ENCODE assay signal across 18 cellular contexts in genomic region chr6:75115501-75115900, GRCh38.
DNase-seq lines count a peak whose midpoint lies in the region; ATAC-seq and TF ChIP-seq lines count a peak whose summit lies in the region.
"Had no signal": no experiment of that assay in that cellular context is flagged by ENCODE, and none has a peak within 500 bp of the region (broad histone marks: within the 10 kb centered on the region; RNA-seq: fewer than 3 reads in every experiment).

No MANE protein-coding gene starts in this region.

- 63 to 73% methylated on average over 3 of the region's 3 CpGs for WGBS in esophagus squamous epithelium, 2 donors
- 57 to 72% methylated on average over 3 of the region's 3 CpGs for WGBS in thyroid gland, 2 donors

- H3K4me1 ChIP-seq in NT2/D1 (ENCODE audit: insufficient read depth, insufficient read length) = no peaks in the 10 kb centered on the region
- H3K4me1 ChIP-seq in esophagus squamous epithelium = no peaks in the 10 kb centered on the region
- peaks cover 0 to 7% of the 10 kb centered on the region in 2 donors for H3K4me1 ChIP-seq in muscle layer of duodenum (ENCODE audit: control insufficient read depth in 1 of 2, insufficient read depth in 2 of 2, low read length in 2 of 2)
- peaks cover 13 to 53% of the 10 kb centered on the region in 2 donors for H3K4me1 ChIP-seq in thoracic aorta (ENCODE audit: control insufficient read depth in 1 of 2, low read depth in 2 of 2)
- peaks cover 0 to 9% of the 10 kb centered on the region in 2 donors for H3K4me1 ChIP-seq in thyroid gland
- H3K4me1 ChIP-seq: lower lobe of right lung had no signal

- H3K36me3 ChIP-seq in NT2/D1 (ENCODE audit: insufficient read depth, insufficient read length, low read length) (peaks cover 18% of the 10 kb centered on the region), esophagus squamous epithelium (peaks cover 0 to 8% (median 0%) of the 10 kb centered on the region in 3 donors), muscle layer of duodenum (ENCODE audit: control insufficient read depth in 1 of 2, insufficient read depth in 2 of 2, low read length in 2 of 2) (peaks cover 12 to 18% of the 10 kb centered on the region in 2 donors), thoracic aorta (no peaks in the 10 kb centered on the region), thyroid gland (no peaks in the 10 kb centered on the region)
- H3K36me3 ChIP-seq: lower lobe of right lung had no signal

- H3K27ac ChIP-seq in esophagus squamous epithelium (peak overlapping the region in 3 of 4 donors; percentile 15 to 36 (median 27)), muscle layer of duodenum (ENCODE audit: low read length) (peak overlapping the region; percentile 62), thoracic aorta (peak overlapping the region; percentile 27 to 57), thyroid gland (no peak overlapping the region)
- H3K27ac ChIP-seq: lower lobe of right lung had no signal

- no peak for TF ChIP-seq CTCF in esophagus squamous epithelium (IDR thresholded peaks at IDR 0.05)
- TF ChIP-seq CTCF in thoracic aorta (IDR thresholded peaks at IDR 0.05) = no peak
- no peak for TF ChIP-seq CTCF in thyroid gland (IDR thresholded peaks at IDR 0.05)

- peak; percentile 3 for DNase-seq in NT2/D1 (ENCODE audit: low read depth, low spot score)
- DNase-seq in esophagus squamous epithelium (lab: John Stamatoyannopoulos, UW) = no peak
- no peak for DNase-seq in thoracic aorta (ENCODE audit: low spot score)
- no peak for DNase-seq in stimulated activated CD4-positive, alpha-beta T cell treated with anti-CD3 and anti-CD28 coated beads, Interleukin-4, amount 100 ng/mL, for 24 hours
- no peak for DNase-seq in thyroid gland
- DNase-seq in LoVo (ENCODE audit: low spot score) = no peak
- no peak for DNase-seq in KBM-7
- DNase-seq: activated CD8-positive, alpha-beta memory T cell treated with anti-CD3 and anti-CD28 coated beads for 24 hours; Caco-2; lower lobe of right lung; NCI-H1436; NCI-H2227 treated with DMSO at 0.1 percent for 48 hours; right cardiac atrium; stimulated activated CD4-positive, alpha-beta T cell treated with anti-CD3 and anti-CD28 coated beads, Interleukin-2, amount 100 ng/mL, for 48 hours; substantia nigra; T-helper 1 cell had no signal

- no peak for ATAC-seq in thoracic aorta (ENCODE audit: insufficient number of reproducible peaks, low FRiP score, low read depth)
- ATAC-seq: lower lobe of right lung; natural killer cell treated with Interleukin-12 subunit alpha and Interleukin-12 subunit beta and Interleukin-15 and Interleukin-18, amount 100 ng/mL, for 72 hours; right cardiac atrium had no signal

- in situ Hi-C loops in KBM-7 (cut with MboI; ENCODE audit: low pct_unique_long_range_greater_than_20kb, low sequenced_read_pairs) = no loop called here

- no peak overlapping the region for H3K4me3 ChIP-seq in NT2/D1 (ENCODE audit: insufficient read length, low read depth)
- H3K4me3 ChIP-seq in esophagus squamous epithelium = no peak overlapping the region
- no peak overlapping the region for H3K4me3 ChIP-seq in muscle layer of duodenum (ENCODE audit: low read depth in 1 of 2, low read length in 2 of 2)
- peak overlapping the region; percentile 31 for H3K4me3 ChIP-seq in thoracic aorta
- no peak overlapping the region for H3K4me3 ChIP-seq in thyroid gland (replicated peaks in 1 of 3)
- H3K4me3 ChIP-seq: lower lobe of right lung had no signal

- no peak overlapping the region for H3K9ac ChIP-seq in NT2/D1 (ENCODE audit: insufficient read length, low read depth)

- H3K27me3 ChIP-seq in NT2/D1 (ENCODE audit: insufficient read depth, insufficient read length) = no peaks in the 10 kb centered on the region
- H3K27me3 ChIP-seq in esophagus squamous epithelium = no peaks in the 10 kb centered on the region
- no peaks in the 10 kb centered on the region for H3K27me3 ChIP-seq in muscle layer of duodenum (ENCODE audit: low read depth, low read length)
- no peaks in the 10 kb centered on the region for H3K27me3 ChIP-seq in thoracic aorta (replicated peaks; ENCODE audit: insufficient read depth)
- H3K27me3 ChIP-seq in thyroid gland = no peaks in the 10 kb centered on the region

- intact Hi-C loops in esophagus squamous epithelium (cut with DNase I) (no loop called here), thyroid gland (cut with DNase I) (no loop called here)

- TF ChIP-seq POLR2A in esophagus squamous epithelium (IDR thresholded peaks at IDR 0.05) (no peak), thyroid gland (IDR thresholded peaks at IDR 0.05) (no peak)

- no peaks in the 10 kb centered on the region for H3K9me3 ChIP-seq in NT2/D1 (ENCODE audit: insufficient read depth, low read length)
- no peaks in the 10 kb centered on the region for H3K9me3 ChIP-seq in esophagus squamous epithelium
- H3K9me3 ChIP-seq in muscle layer of duodenum (ENCODE audit: control insufficient read depth in 1 of 2, low read length in 2 of 2) = no peaks in the 10 kb centered on the region
- no peaks in the 10 kb centered on the region for H3K9me3 ChIP-seq in thoracic aorta
- no peaks in the 10 kb centered on the region for H3K9me3 ChIP-seq in thyroid gland
- H3K9me3 ChIP-seq: Caco-2, lower lobe of right lung had no signal

Comparison
In these comparisons a context has a peak if more than half of its experiments do, and no peak if none do; other contexts are left out.
1. H3K27ac ChIP-seq: peak in esophagus squamous epithelium (3 of 4), muscle layer of duodenum (single experiment) and thoracic aorta (2 of 2); none in thyroid gland (0 of 3).